In genomic region chr22:46043339-46043738, GRCh38 we compare ENCODE assay signal across 9 cellular contexts.
DNase-seq lines count a peak whose midpoint lies in the region; ATAC-seq, FAIRE-seq and TF ChIP-seq lines count a peak whose summit lies in the region.
"Had no signal": no experiment of that assay in that cellular context is flagged by ENCODE, and none has a peak within 500 bp of the region (broad histone marks: within the 10 kb centered on the region; RNA-seq: fewer than 3 reads in every experiment).

No MANE protein-coding gene starts in this region.

- peak overlapping the region; percentile 72 to 76 for H3K27ac Mint-ChIP-seq in natural killer cell

- H2BK120ac ChIP-seq in H1 (replicated peaks; ENCODE audit: low read depth, low read length) = no peak overlapping the region

- no peak overlapping the region for H3K56ac ChIP-seq in H1 (replicated peaks; ENCODE audit: insufficient read length, low read depth, low read length)

- no TSS peak for BruUV-seq in A673 (replicated peaks; lab: Mats Ljungman, UMichigan)

- TF ChIP-seq RAD21 in H1 (IDR thresholded peaks at IDR 0.05 in 1 of 2, conservative IDR thresholded peaks at IDR 0.05 in 1 of 2; ENCODE audit: low read depth in 2 of 2, low read length in 2 of 2) = no peak

- H3K18ac ChIP-seq in H1 (ENCODE audit: extremely low read depth, low read length) = peak overlapping the region; percentile 87

- H3K4me1 ChIP-seq in A673 (ENCODE audit: insufficient read depth, low read length, poor library complexity, severe bottlenecking) = peaks cover 12% of the 10 kb centered on the region
- H3K4me1 ChIP-seq in H1 (replicated peaks in 1 of 4; ENCODE audit: control insufficient read depth in 3 of 4, insufficient read depth in 4 of 4, low read length in 3 of 4) = peaks cover 0 to 23% (median 8%) of the 10 kb centered on the region in 4 experiments; a peak in 6 of 7 replicates

- no peak for TF ChIP-seq POLR2A in H1 (IDR thresholded peaks at IDR 0.05; ENCODE audit: control extremely low read depth in 1 of 2, low read depth in 2 of 2, low read length in 2 of 2)

- H3K4ac ChIP-seq in H1 (replicated peaks; ENCODE audit: insufficient read length, low read depth, low read length) = no peak overlapping the region

- H3K23ac ChIP-seq in H1 (ENCODE audit: insufficient read length) = no peak overlapping the region

- H3K27me3 Mint-ChIP-seq in natural killer cell (ENCODE audit: low read depth in 2 of 2) = no peaks in the 10 kb centered on the region

- no peaks in the 10 kb centered on the region for H3K79me2 ChIP-seq in H1 (ENCODE audit: control insufficient read depth in 1 of 2, insufficient read depth in 2 of 2, low read length in 2 of 2)

- no peak overlapping the region for H2BK5ac ChIP-seq in H1 (ENCODE audit: low read depth, low read length)

- H3K9me3 Mint-ChIP-seq in natural killer cell = no peaks in the 10 kb centered on the region

- peak overlapping the region; percentile 82 for H3K27ac ChIP-seq in A673 (ENCODE audit: low read depth, low read length, poor library complexity, severe bottlenecking)
- no peak overlapping the region for H3K27ac ChIP-seq in H1 (ENCODE audit: low read depth, low read length)

- TF ChIP-seq CTCF in A673 (conservative IDR thresholded peaks at IDR 0.05; ENCODE audit: low read depth, low read length) (no peak), H1 (IDR thresholded peaks at IDR 0.05; ENCODE audit: control extremely low read depth in 1 of 3, insufficient read depth in 1 of 3, low read depth in 1 of 3, low read length in 3 of 3) (no peak), natural killer cell (IDR thresholded peaks at IDR 0.05) (no peak)

- H2BK15ac ChIP-seq in H1 (ENCODE audit: low read length) = 0 out of 2 replicates have a peak overlapping the region, but pooled peaks have one; percentile 29

- no peak for TF ChIP-seq EP300 in H1 (IDR thresholded peaks at IDR 0.05; ENCODE audit: borderline replicate concordance in 1 of 2, low read depth in 2 of 2, low read length in 2 of 2)

- 0 out of 2 replicates have a peak overlapping the region, but pooled peaks have one; percentile 80 for H2BK20ac ChIP-seq in H1 (ENCODE audit: low read length)

- no peak overlapping the region for H4K5ac ChIP-seq in H1 (ENCODE audit: insufficient read length, low read depth, low read length)

- intact Hi-C loops in A673 (cut with micrococcal nuclease; ENCODE audit: unreplicated experiment) (no loop called here), natural killer cell (cut with micrococcal nuclease) (no loop called here)

- no peak for FAIRE-seq in H1 (lab: Jason Lieb, UNC)

- WGBS in H1 (ENCODE audit: extremely low coverage in 1 of 2, insufficient coverage in 1 of 2, insufficient read length in 1 of 2, insufficient replicate concordance in 2 of 2, low coverage in 1 of 2, low lambda C conversion rate in 2 of 2, missing lambda C conversion rate in 1 of 2), 2 experiments = 88% methylated on average over 7 of the region's 7 CpGs; no CpG with 5 or more reads in 1 of the 2 experiments

- H4K20me1 ChIP-seq in H1 (replicated peaks in 1 of 2; ENCODE audit: control insufficient read depth in 1 of 2, insufficient read depth in 2 of 2, low read length in 2 of 2) = no peaks in the 10 kb centered on the region

- DNase-seq in A673 (ENCODE audit: low spot score) = no peak
- peak; percentile 27 for DNase-seq in M059J (ENCODE audit: low read depth)
- DNase-seq in H1 (ENCODE audit: low read depth in 1 of 2, low spot score in 2 of 2) = no peak
- DNase-seq in natural killer cell = no peak
- DNase-seq in stimulated activated CD8-positive, alpha-beta memory T cell treated with anti-CD3 and anti-CD28 coated beads, Interleukin-4, amount 100 ng/mL, for 48 hours = no peak
- DNase-seq in amniotic stem cell (lab: John Stamatoyannopoulos, UW) = no peak
- DNase-seq in GOT3 (lab: John Stamatoyannopoulos, UW) = no peak
- DNase-seq in hypothalamus (lab: John Stamatoyannopoulos, UW) = no peak
- DNase-seq: NCI-H524 had no signal

- no peak overlapping the region for H4K91ac ChIP-seq in H1 (replicated peaks; ENCODE audit: insufficient read length, low read length)

- H4K8ac ChIP-seq in H1 (ENCODE audit: extremely low read depth, insufficient read depth, low read length) = peak overlapping the region; percentile 87; the same call in 1 of the 2 replicates

- CTCF ChIA-PET in A673 (lab: Charles Lee) = no interaction called here
- CTCF ChIA-PET in H1 (lab: Charles Lee; ENCODE audit: partially characterized antibody) = interaction anchor here (0.9 to 3.3 kb wide), 6 partner anchors 23 to 72 kb away, joined by 3 to 15 read pairs (median 5); no protein-coding TSS in a partner anchor

- H3K14ac ChIP-seq in H1 (ENCODE audit: insufficient read length) = no peak overlapping the region

- peak overlapping the region; percentile 39; the same call in 1 of the 2 replicates for H2BK12ac ChIP-seq in H1 (ENCODE audit: low read depth, low read length)

- H2AK5ac ChIP-seq in H1 (ENCODE audit: low read depth, low read length) = no peak overlapping the region

- H3K9me3 ChIP-seq in A673 (ENCODE audit: low read depth, low read length, poor library complexity, severe bottlenecking) = no peaks in the 10 kb centered on the region
- no peaks in the 10 kb centered on the region for H3K9me3 ChIP-seq in H1 (ENCODE audit: insufficient read depth in 2 of 2, low read depth in 1 of 2, low read length in 1 of 2)

- H3K36me3 Mint-ChIP-seq in natural killer cell = no peaks in the 10 kb centered on the region

- peak overlapping the region; percentile 84 for H3K4me3 Mint-ChIP-seq in natural killer cell

- H3K4me1 Mint-ChIP-seq in natural killer cell = peaks cover 0 to 30% of the 10 kb centered on the region in 2 donors

- POLR2A ChIA-PET in A673 (lab: Charles Lee; ENCODE audit: low non-redundant PET) = no interaction called here
- POLR2A ChIA-PET in H1 (lab: Charles Lee; ENCODE audit: partially characterized antibody) = interaction anchor here (0.6 to 1.5 kb wide), 2 partner anchors 30 to 35 kb away, joined by 3 to 7 read pairs; no protein-coding TSS in a partner anchor

- no peaks in the 10 kb centered on the region; the same call in 1 of the 2 replicates for H3K23me2 ChIP-seq in H1 (ENCODE audit: low read depth, low read length)

- no peaks in the 10 kb centered on the region for H3K36me3 ChIP-seq in A673 (ENCODE audit: insufficient read depth, low read length, poor library complexity, severe bottlenecking)
- no peaks in the 10 kb centered on the region for H3K36me3 ChIP-seq in H1 (ENCODE audit: control insufficient read depth in 2 of 4, insufficient read depth in 4 of 4, low read length in 3 of 4)

- H3K79me1 ChIP-seq in H1 (ENCODE audit: low read depth, low read length) = no peaks in the 10 kb centered on the region

- H3K4me3 ChIP-seq in A673 (ENCODE audit: low read depth, low read length, poor library complexity, severe bottlenecking) (peak overlapping the region; percentile 52), H1 (ENCODE audit: extremely low read depth in 1 of 4, insufficient read depth in 2 of 4, low read depth in 3 of 4, low read length in 4 of 4) (peak overlapping the region in 1 of 4 experiments; percentile 58; a peak in 1 of 8 replicates)

- H3K27me3 ChIP-seq in A673 (replicated peaks; ENCODE audit: insufficient read depth, low read depth, low read length, poor library complexity) (no peaks in the 10 kb centered on the region), H1 (replicated peaks in 1 of 4; ENCODE audit: control insufficient read depth in 3 of 4, extremely low read depth in 1 of 4, insufficient read depth in 3 of 4, low read length in 3 of 4) (peaks cover 8 to 29% (median 20%) of the 10 kb centered on the region in 4 experiments; a peak in 6 of 7 replicates)

- H3K4me2 ChIP-seq in H1 (ENCODE audit: insufficient read depth in 1 of 2, low read depth in 2 of 2, low read length in 2 of 2) = peak overlapping the region in 1 of 2 experiments; percentile 56; a peak in 2 of 4 replicates

- ATAC-seq in natural killer cell = no peak

- peak overlapping the region; percentile 21; the same call in 1 of the 2 replicates for H2AFZ ChIP-seq in H1 (ENCODE audit: low read length)

- H3K9ac ChIP-seq in H1 (replicated peaks in 1 of 4; ENCODE audit: extremely low read depth in 1 of 4, low read depth in 3 of 4, low read length in 3 of 4) = no peak overlapping the region

TF ChIP-seq in H1, 55 proteins besides CTCF, POLR2A, EP300 and RAD21 (continues in another document):
- TF ChIP-seq ATF2 (IDR thresholded peaks at IDR 0.05; ENCODE audit: low read length) = no peak
- no peak for TF ChIP-seq FOSL1 (IDR thresholded peaks at IDR 0.05; ENCODE audit: insufficient read depth, low read depth, low read length)
- TF ChIP-seq RNF2 (IDR thresholded peaks at IDR 0.05; ENCODE audit: borderline replicate concordance, low read depth, low read length, missing control alignments, poor library complexity, severe bottlenecking) = no peak
- no peak for TF ChIP-seq YY1 (IDR thresholded peaks at IDR 0.05; ENCODE audit: low read depth, low read length)
- no peak for TF ChIP-seq HDAC6 (IDR thresholded peaks at IDR 0.05; ENCODE audit: low read depth, low read length)
- TF ChIP-seq GTF2F1 (IDR thresholded peaks at IDR 0.05; ENCODE audit: borderline replicate concordance, low read depth, low read length) = no peak
- TF ChIP-seq CBX8 (IDR thresholded peaks at IDR 0.05; ENCODE audit: borderline replicate concordance, low read depth, low read length) = no peak
- no peak for TF ChIP-seq SIN3A (conservative IDR thresholded peaks at IDR 0.05 in 1 of 2, IDR thresholded peaks at IDR 0.05 in 1 of 2; ENCODE audit: low read depth in 1 of 2, low read length in 2 of 2)
- no peak for TF ChIP-seq CREB1 (IDR thresholded peaks at IDR 0.05)
- no peak for TF ChIP-seq EZH2 (IDR thresholded peaks at IDR 0.05; ENCODE audit: low read depth, low read length, severe bottlenecking)
- TF ChIP-seq KDM5A (IDR thresholded peaks at IDR 0.05; ENCODE audit: low read length) = no peak
- TF ChIP-seq CEBPB (IDR thresholded peaks at IDR 0.05; ENCODE audit: low read depth, low read length) = no peak
- no peak for TF ChIP-seq SAP30 (IDR thresholded peaks at IDR 0.05; ENCODE audit: insufficient read depth, insufficient replicate concordance, low read length)
- no peak for TF ChIP-seq HDAC2 (IDR thresholded peaks at IDR 0.05; ENCODE audit: borderline replicate concordance in 1 of 2, low read depth in 2 of 2, low read length in 2 of 2)
- TF ChIP-seq JUN (IDR thresholded peaks at IDR 0.05; ENCODE audit: low read depth, low read length) = no peak
